Comparison of ENCODE assay signal across 1 cellular context in genomic region chr1:90550616-90551406, GRCh38.
TF ChIP-seq lines count a peak whose summit lies in the region.

No MANE protein-coding gene starts in this region.

TF ChIP-seq in H1, 55 proteins besides CTCF, POLR2A, EP300 and RAD21:
- TF ChIP-seq BACH1 (IDR thresholded peaks at IDR 0.05; ENCODE audit: low read length) (peak; percentile 91), KDM1A (IDR thresholded peaks at IDR 0.05; ENCODE audit: borderline replicate concordance, low read length) (no peak), SRF (IDR thresholded peaks at IDR 0.05; ENCODE audit: low read depth, low read length) (0 out of 2 replicates have a peak, but pooled peaks have one; percentile 29), MAFK (IDR thresholded peaks at IDR 0.05; ENCODE audit: low read depth, low read length) (peak; percentile 84; the same call in 1 of the 2 replicates)
TF ChIP-seq in H1: peak in this region for 3.
